ENCODE assay signal across 19 cellular contexts in the genomic region with DNA sequence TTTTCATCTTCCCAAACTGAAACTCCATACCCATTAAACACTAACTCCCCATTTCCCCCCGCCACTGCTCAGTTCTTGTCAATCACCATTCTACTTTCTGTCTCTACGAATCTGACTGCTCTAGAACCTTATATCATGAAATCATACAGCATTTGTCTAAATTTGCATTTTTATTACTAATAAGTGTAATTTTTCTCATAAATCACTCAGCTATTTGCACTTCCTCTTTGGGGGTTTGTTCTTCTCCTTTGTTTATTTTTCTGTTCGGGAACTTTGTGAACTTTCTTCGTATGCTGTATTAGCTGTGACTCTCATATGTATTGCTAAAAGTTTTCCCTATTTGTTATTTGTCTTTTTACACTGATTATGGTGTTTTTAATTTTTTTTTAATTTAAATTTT.
A peak's percentile ranks its signal among the peaks of the same experiment; 100 is the strongest.
DNase-seq lines count a peak whose midpoint lies in the region; ATAC-seq and TF ChIP-seq lines count a peak whose summit lies in the region.
"Had no signal": no experiment of that assay in that cellular context is flagged by ENCODE, and none has a peak within 500 bp of the region (broad histone marks: within the 10 kb centered on the region; RNA-seq: fewer than 3 reads in every experiment).

No MANE protein-coding gene starts in this region.

- peaks cover 52% of the 10 kb centered on the region for H3K4me1 Mint-ChIP-seq in HFFc6 (ENCODE audit: low read depth)
- H3K4me1 Mint-ChIP-seq: CD4-positive, CD25-positive, alpha-beta regulatory T cell had no signal

- no peak overlapping the region for H3K4me2 ChIP-seq in SU-DHL-6 (ENCODE audit: low read depth, low read length, poor library complexity, severe bottlenecking)
- H3K4me2 ChIP-seq in osteoblast (ENCODE audit: insufficient read depth, low read length), result no peak overlapping the region

- ATAC-seq in GM21367 (IDR thresholded peaks at IDR 0.05; ENCODE audit: unreplicated experiment), result no peak

- no peaks in the 10 kb centered on the region for H3K36me3 ChIP-seq in SU-DHL-6 (ENCODE audit: low read length)
- no peaks in the 10 kb centered on the region for H3K36me3 ChIP-seq in osteoblast (ENCODE audit: insufficient read depth, low read length)

- H3K79me2 ChIP-seq in SU-DHL-6 (ENCODE audit: insufficient read depth, low read length) (no peaks in the 10 kb centered on the region), osteoblast (ENCODE audit: insufficient read depth, low read length) (no peaks in the 10 kb centered on the region)

- H3K27ac Mint-ChIP-seq in HFFc6, result peak overlapping the region; percentile 95
- H3K27ac Mint-ChIP-seq: B cell; CD4-positive, CD25-positive, alpha-beta regulatory T cell had no signal

- TF ChIP-seq CTCF in HFFc6 (IDR thresholded peaks at IDR 0.05) (no peak), SU-DHL-6 (IDR thresholded peaks at IDR 0.05; ENCODE audit: insufficient read depth, low read length, poor library complexity, severe bottlenecking) (no peak), osteoblast (IDR thresholded peaks at IDR 0.05; ENCODE audit: extremely low read depth, low read depth, low read length) (no peak)

- no peaks in the 10 kb centered on the region for H3K9me2 ChIP-seq in SU-DHL-6 (replicated peaks; ENCODE audit: insufficient read depth, low read length)

- no peaks in the 10 kb centered on the region for H3K27me3 ChIP-seq in SU-DHL-6 (ENCODE audit: low read length)
- H3K27me3 ChIP-seq in osteoblast (ENCODE audit: insufficient read depth, low read length), result no peaks in the 10 kb centered on the region

- H3K9me3 ChIP-seq in SU-DHL-6 (ENCODE audit: insufficient read depth, low read length) (no peaks in the 10 kb centered on the region), osteoblast (ENCODE audit: low read depth, low read length) (no peaks in the 10 kb centered on the region)

- H3K4me3 ChIP-seq in SU-DHL-6 (ENCODE audit: insufficient read depth, low read length, poor library complexity, severe bottlenecking) (no peak overlapping the region), osteoblast (ENCODE audit: insufficient read depth, low read length) (no peak overlapping the region)

- no peaks in the 10 kb centered on the region for H3K9me3 Mint-ChIP-seq in HFFc6

- H3F3A ChIP-seq in SU-DHL-6 (ENCODE audit: insufficient read depth), result no peaks in the 10 kb centered on the region

- H3K36me3 Mint-ChIP-seq in HFFc6 (ENCODE audit: low read depth), result no peaks in the 10 kb centered on the region
- H3K36me3 Mint-ChIP-seq: CD4-positive, CD25-positive, alpha-beta regulatory T cell had no signal

- H4K20me1 ChIP-seq in SU-DHL-6 (ENCODE audit: low read depth, low read length) (no peaks in the 10 kb centered on the region), osteoblast (ENCODE audit: insufficient read depth, low read length) (no peaks in the 10 kb centered on the region)

- H3K27me3 Mint-ChIP-seq in HFFc6 (ENCODE audit: insufficient read depth), result no peaks in the 10 kb centered on the region; the same call in 1 of the 2 replicates
- H3K27me3 Mint-ChIP-seq: CD4-positive, CD25-positive, alpha-beta regulatory T cell had no signal

- DNase-seq in NOMO-1 treated with DMSO at 0.1 percent for 48 hours (lab: John Stamatoyannopoulos, UW; ENCODE audit: unreplicated experiment) (peak; percentile 39), NOMO-1 treated with dmso at 0.1 percent for 144 hours (lab: John Stamatoyannopoulos, UW; ENCODE audit: unreplicated experiment) (no peak), HFFc6 (no peak), osteoblast (ENCODE audit: insufficient read length, low spot score, missing footprints) (no peak), AG08396 (ENCODE audit: low spot score) (no peak)
- DNase-seq: 8988T; CD4-positive, CD25-positive, alpha-beta regulatory T cell; DMS79 treated with DMSO at 0.1 percent for 48 hours; Kasumi-1; NCI-H1092 treated with DMSO at 0.1 percent for 48 hours; NCI-H146; NCI-H2029 treated with DMSO at 0.1 percent for 48 hours; NCI-H226; NCI-H510A treated with DMSO at 0.1 percent for 48 hours; NCI-H748 treated with DMSO at 0.1 percent for 48 hours; Right ventricle myocardium superior had no signal

- H2AFZ ChIP-seq in SU-DHL-6 (ENCODE audit: low read depth, low read length, severe bottlenecking), result peak overlapping the region; percentile 26
- peak overlapping the region; percentile 6 for H2AFZ ChIP-seq in osteoblast (ENCODE audit: low read length)

- no peak overlapping the region for H3K9ac ChIP-seq in SU-DHL-6 (ENCODE audit: low read length)

- H3K27ac ChIP-seq in SU-DHL-6 (ENCODE audit: low read depth, low read length) (no peak overlapping the region), osteoblast (ENCODE audit: low read depth, low read length) (no peak overlapping the region)

- peaks cover 27% of the 10 kb centered on the region for H3K4me1 ChIP-seq in osteoblast (ENCODE audit: insufficient read depth, low read length)

- peak overlapping the region; percentile 55 for H3K4me3 Mint-ChIP-seq in HFFc6
- H3K4me3 Mint-ChIP-seq: B cell; CD4-positive, CD25-positive, alpha-beta regulatory T cell had no signal
